Comparison of ENCODE assay signal across 10 cellular contexts in genomic region chr1:100387209-100387608, GRCh38. TPM values are rescaled to one million over a fixed set of nuclear protein-coding genes. Genes with fewer than 3 reads are reported as not detected.
DNase-seq lines count a peak whose midpoint lies in the region; ATAC-seq, FAIRE-seq and TF ChIP-seq lines count a peak whose summit lies in the region.
"Had no signal": no experiment of that assay in that cellular context is flagged by ENCODE, and none has a peak within 500 bp of the region (broad histone marks: within the 10 kb centered on the region; RNA-seq: fewer than 3 reads in every experiment).

No MANE protein-coding gene starts in this region.

- POLR2A ChIA-PET in CD8-positive, alpha-beta T cell (lab: Charles Lee): interaction anchor here (0.8 to 1.5 kb wide), 6 partner anchors 9 to 32 kb away, joined by 3 to 6 read pairs (median 3); no protein-coding TSS in a partner anchor

- CTCF ChIA-PET in CD8-positive, alpha-beta T cell (lab: Charles Lee): interaction anchor here (0.7 to 2.9 kb wide), 7 partner anchors 10 to 72 kb away, joined by 3 to 14 read pairs (median 9); partner anchors contain the start of gene CDC14A

- H3K4me3 ChIP-seq in CD8-positive, alpha-beta T cell (ENCODE audit: low read depth, low read length): peak overlapping the region; percentile 6
- H3K4me3 ChIP-seq in osteoblast (ENCODE audit: insufficient read depth, low read length): no peak overlapping the region

- H3K4me2 ChIP-seq in osteoblast (ENCODE audit: insufficient read depth, low read length): peak overlapping the region; percentile 58

- peaks cover 61% of the 10 kb centered on the region for H3K4me1 ChIP-seq in CD8-positive, alpha-beta T cell (ENCODE audit: insufficient read depth, low read length)
- H3K4me1 ChIP-seq in osteoblast (ENCODE audit: insufficient read depth, low read length): peaks cover 12% of the 10 kb centered on the region

- H3K36me3 Mint-ChIP-seq in CD8-positive, alpha-beta T cell: peaks cover 46% of the 10 kb centered on the region
- peaks cover 7% of the 10 kb centered on the region for H3K36me3 Mint-ChIP-seq in IgD-negative memory B cell

- peak overlapping the region; percentile 76 for H3K4me3 Mint-ChIP-seq in CD8-positive, alpha-beta T cell
- peak overlapping the region in 3 of 4 donors; percentile 32 to 82 (median 56) for H3K4me3 Mint-ChIP-seq in IgD-negative memory B cell

- H3K27ac Mint-ChIP-seq in CD8-positive, alpha-beta T cell: peak overlapping the region; percentile 88
- peak overlapping the region in 1 of 3 donors; percentile 60 for H3K27ac Mint-ChIP-seq in IgD-negative memory B cell

- H3K9me3 ChIP-seq in CD8-positive, alpha-beta T cell (ENCODE audit: low read length): no peaks in the 10 kb centered on the region
- no peaks in the 10 kb centered on the region for H3K9me3 ChIP-seq in osteoblast (ENCODE audit: low read depth, low read length)

- no peaks in the 10 kb centered on the region for H3K27me3 ChIP-seq in CD8-positive, alpha-beta T cell (ENCODE audit: insufficient read depth, low read length)
- no peaks in the 10 kb centered on the region for H3K27me3 ChIP-seq in osteoblast (ENCODE audit: insufficient read depth, low read length)

- H3K27me3 Mint-ChIP-seq in CD8-positive, alpha-beta T cell (ENCODE audit: low read depth): no peaks in the 10 kb centered on the region
- H3K27me3 Mint-ChIP-seq in IgD-negative memory B cell: no peaks in the 10 kb centered on the region

- H2AFZ ChIP-seq in osteoblast (ENCODE audit: low read length): peak overlapping the region; percentile 25

- no peaks in the 10 kb centered on the region for H3K36me3 ChIP-seq in CD8-positive, alpha-beta T cell (ENCODE audit: insufficient read depth, low read length)
- H3K36me3 ChIP-seq in osteoblast (ENCODE audit: insufficient read depth, low read length): no peaks in the 10 kb centered on the region

- DNase-seq in CD8-positive, alpha-beta T cell: no peak
- DNase-seq in osteoblast (ENCODE audit: insufficient read length, low spot score, missing footprints) (no peak), posterior cingulate gyrus (no peak), NCI-H1417 (lab: John Stamatoyannopoulos, UW) (no peak), NCI-H2107 treated with DMSO at 0.1 percent for 48 hours (lab: John Stamatoyannopoulos, UW; ENCODE audit: unreplicated experiment) (no peak), middle frontal gyrus (ENCODE audit: extremely low spot score, low spot score) (no peak)
- DNase-seq: hypothalamus, NCI-H2029 had no signal

- no peak for ATAC-seq in CD8-positive, alpha-beta T cell

- H3K79me2 ChIP-seq in osteoblast (ENCODE audit: insufficient read depth, low read length): no peaks in the 10 kb centered on the region

- TF ChIP-seq CTCF in CD8-positive, alpha-beta T cell (IDR thresholded peaks at IDR 0.05): no peak
- no peak for TF ChIP-seq CTCF in osteoblast (IDR thresholded peaks at IDR 0.05; ENCODE audit: extremely low read depth, low read depth, low read length)

- peak overlapping the region; percentile 22 for H3K27ac ChIP-seq in CD8-positive, alpha-beta T cell (ENCODE audit: low read depth, low read length)
- H3K27ac ChIP-seq in osteoblast (ENCODE audit: low read depth, low read length): peak overlapping the region; percentile 25

- H3K4me1 Mint-ChIP-seq in CD8-positive, alpha-beta T cell (ENCODE audit: low read depth): peaks cover 88% of the 10 kb centered on the region
- H3K4me1 Mint-ChIP-seq in IgD-negative memory B cell: peaks cover 20 to 69% (median 35%) of the 10 kb centered on the region in 3 donors

- no peaks in the 10 kb centered on the region for H4K20me1 ChIP-seq in osteoblast (ENCODE audit: insufficient read depth, low read length)

- H3K9me3 Mint-ChIP-seq in CD8-positive, alpha-beta T cell: no peaks in the 10 kb centered on the region
- no peaks in the 10 kb centered on the region for H3K9me3 Mint-ChIP-seq in IgD-negative memory B cell

- intact Hi-C loops in CD8-positive, alpha-beta T cell (cut with DNase I, micrococcal nuclease): loop anchor here in 1 of 2 experiments (5.0 kb wide), 1 partner anchor 35 kb away; no protein-coding TSS in a partner anchor
- intact Hi-C loops in posterior cingulate gyrus (cut with DNase I): no loop called here

- peak; percentile 80 for FAIRE-seq in endometrium (lab: Jason Lieb, UNC)

RNA-seq across cellular contexts. Expression of gene CDC14A, which starts 34.9 kb away (rescaled TPM):
- 100 to 1,000 TPM; 136 to 144 TPM for total RNA-seq in CD8-positive, alpha-beta T cell
- polyA plus RNA-seq in IgD-negative memory B cell: 11.5 TPM
- total RNA-seq in osteoblast: 6.5 and 6.9 TPM in 2 replicates

Comparison
In these comparisons a context has a peak if more than half of its experiments do, and no peak if none do; other contexts are left out.
1. RNA of gene CDC14A, which starts 34.9 kb away (total RNA-seq): 136 to 144 TPM in CD8-positive, alpha-beta T cell; 6.5 to 6.9 TPM in osteoblast; every median in the first group is over 10 times any median in the second.